21 cellular contexts compared by ENCODE assay signal in the genomic region with DNA sequence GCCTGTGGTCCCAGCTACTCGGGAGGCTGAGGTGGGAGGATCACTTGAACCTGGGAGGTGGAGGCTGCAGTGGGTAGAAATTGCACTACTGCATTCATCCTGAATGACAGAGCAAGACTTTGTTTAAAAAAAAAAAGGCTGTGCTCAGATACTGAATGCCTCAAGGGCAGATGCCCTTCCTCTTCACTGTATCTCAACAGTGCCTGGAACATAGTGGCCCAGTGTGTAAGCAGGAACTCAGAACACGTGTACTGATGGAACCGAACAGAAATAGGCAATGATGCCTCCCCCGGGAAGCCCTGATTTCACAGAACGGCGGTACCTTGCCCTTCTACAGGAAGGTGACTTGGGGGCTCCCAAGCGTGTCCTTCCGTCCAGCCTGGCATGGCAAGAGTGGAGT. TPM values are rescaled to one million over a fixed set of nuclear protein-coding genes. Genes with fewer than 3 reads are reported as not detected.
"Had no signal": no experiment of that assay in that cellular context is flagged by ENCODE, and none has a peak within 500 bp of the region (broad histone marks: within the 10 kb centered on the region; RNA-seq: fewer than 3 reads in every experiment).

No MANE protein-coding gene starts in this region.

- H3K36me3 ChIP-seq: gastrocnemius medialis, neural progenitor cell, sigmoid colon, spleen, tibial artery had no signal

- H3K9me3 ChIP-seq: gastrocnemius medialis, mucosa of descending colon, sigmoid colon, spleen, tibial artery had no signal

- DNase-seq: activated CD4-positive, alpha-beta memory T cell treated with anti-CD3 and anti-CD28 coated beads for 36 hours; activated CD4-positive, alpha-beta T cell treated with anti-CD3 and anti-CD28 coated beads for 36 hours; activated naive CD4-positive, alpha-beta T cell; activated naive CD8-positive, alpha-beta T cell treated with anti-CD3 and anti-CD28 coated beads for 36 hours; amygdala; central memory CD4-positive, alpha-beta T cell; erythroblast; gastrocnemius medialis; heart right ventricle; immature natural killer cell; mucosa of descending colon; naive B cell; sigmoid colon; spleen; stimulated activated CD4-positive, alpha-beta T cell treated with anti-CD3 and anti-CD28 coated beads, Interleukin-4, amount 100 ng/mL, for 4 hours; tibial artery had no signal

- H3K27ac ChIP-seq: coronary artery, gastrocnemius medialis, neural progenitor cell, sigmoid colon, spleen, tibial artery had no signal

- H3K27me3 ChIP-seq: gastrocnemius medialis, heart right ventricle, neural progenitor cell, sigmoid colon, spleen had no signal

- H3K9ac ChIP-seq: neural progenitor cell had no signal

- H3K4me1 ChIP-seq: gastrocnemius medialis, neural progenitor cell, tibial artery had no signal

- ATAC-seq: activated CD4-positive, alpha-beta T cell treated with anti-CD3 and anti-CD28 coated beads for 36 hours; gastrocnemius medialis; mucosa of descending colon; stimulated activated memory B cell treated with anti-CD40 and anti-IgM and Interleukin-4, amounts not matched to agents 10 μg/mL and 1 μg/mL and 100 μg/mL, for 72 hours; WTC11 had no signal

- H3K4me3 ChIP-seq: coronary artery, gastrocnemius medialis, heart right ventricle, mucosa of descending colon, neural progenitor cell, sigmoid colon, spleen, tibial artery had no signal

RNA-seq across cellular contexts. Expression of a gene that starts 46.8 kb away (rescaled TPM):
- total RNA-seq: pulmonary artery endothelial cell had no signal
